Comparison of ENCODE assay signal across 9 cellular contexts in the genomic region with DNA sequence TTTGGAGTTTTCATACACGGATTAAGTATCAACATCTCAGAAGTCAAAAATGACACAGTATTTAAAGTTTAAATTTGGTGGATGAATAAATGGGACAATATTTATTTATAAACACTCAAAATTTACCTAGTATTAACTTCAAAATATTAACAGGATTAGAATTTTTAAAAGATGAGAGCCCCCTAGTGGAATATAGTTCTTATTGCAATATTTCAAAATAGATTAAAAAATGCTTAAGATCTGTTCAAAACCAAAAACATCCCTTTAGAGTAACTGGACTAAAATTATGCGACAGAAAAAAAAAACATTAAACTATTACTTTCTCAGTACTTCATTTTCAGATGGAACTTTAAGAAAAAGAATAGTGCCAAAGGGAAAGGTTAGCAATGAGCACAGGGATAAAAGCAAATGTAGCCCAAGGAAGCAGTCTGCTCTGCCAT. TPM values are rescaled to one million over a fixed set of nuclear protein-coding genes. Genes with fewer than 3 reads are reported as not detected.
DNase-seq lines count a peak whose midpoint lies in the region; ATAC-seq and TF ChIP-seq lines count a peak whose summit lies in the region.
"Had no signal": no experiment of that assay in that cellular context is flagged by ENCODE, and none has a peak within 500 bp of the region (broad histone marks: within the 10 kb centered on the region; RNA-seq: fewer than 3 reads in every experiment).

No MANE protein-coding gene starts in this region.

- H3K4me1 ChIP-seq in body of pancreas: no peaks in the 10 kb centered on the region

- TF ChIP-seq POLR2A in body of pancreas (IDR thresholded peaks at IDR 0.05): no peak

- H3K9me3 ChIP-seq in body of pancreas: no peaks in the 10 kb centered on the region

- peaks cover 0 to 6% of the 10 kb centered on the region in 2 donors for H3K36me3 ChIP-seq in body of pancreas (replicated peaks in 1 of 2; ENCODE audit: insufficient read depth in 1 of 2, low read depth in 2 of 2)

- no peaks in the 10 kb centered on the region for H3K27me3 ChIP-seq in body of pancreas

- intact Hi-C loops in body of pancreas (cut with DNase I): no loop called here
- intact Hi-C loops in posterior vena cava (cut with DNase I): no loop called here
- intact Hi-C loops in Right ventricle myocardium superior (cut with DNase I): no loop called here

- in situ Hi-C loops in Caki2 (cut with HindIII; ENCODE audit: low pct_unique_long_range_greater_than_20kb, low sequenced_read_pairs): no loop called here
- in situ Hi-C loops in KBM-7 (cut with MboI; ENCODE audit: low pct_unique_long_range_greater_than_20kb, low sequenced_read_pairs): no loop called here

- peak; percentile 5 for DNase-seq in Caki2 (ENCODE audit: low read depth)
- peak; percentile 11 for DNase-seq in KBM-7
- no peak for DNase-seq in body of pancreas
- DNase-seq in myocyte (ENCODE audit: low read depth): peak; percentile 25
- DNase-seq in posterior vena cava (ENCODE audit: low spot score): no peak
- no peak for DNase-seq in Right ventricle myocardium superior
- DNase-seq: H7 had no signal

- no peak overlapping the region for H3K4me3 ChIP-seq in body of pancreas

- 27 to 30% methylated on average over 2 of the region's 2 CpGs for WGBS in body of pancreas, 2 donors

- ATAC-seq in body of pancreas: no peak
- ATAC-seq in GM21447 (IDR thresholded peaks at IDR 0.05; ENCODE audit: unreplicated experiment): no peak
- no peak for ATAC-seq in HG02884 (IDR thresholded peaks at IDR 0.05; ENCODE audit: unreplicated experiment)
- no peak for ATAC-seq in Right ventricle myocardium superior (ENCODE audit: poor library complexity)

- no peak overlapping the region for H3K27ac ChIP-seq in body of pancreas

- TF ChIP-seq CTCF in body of pancreas (IDR thresholded peaks at IDR 0.05): peak in 6 of 7 experiments; percentile 14 to 77 (median 46)

RNA-seq across cellular contexts. Expression of a gene that starts 56.6 kb away (rescaled TPM):
- total RNA-seq in Caki2 (2014; rRNA removed; shearing (Covaris generic); ENCODE audit: low replicate concordance): 82.9 and 110 TPM in 2 replicates
- total RNA-seq in body of pancreas (10 to 100 TPM; 41.8 to 68.6 TPM), myocyte (78.3 and 82.6 TPM in 2 replicates), posterior vena cava (10 to 100 TPM; 74.2 to 77.0 TPM), Right ventricle myocardium superior (27.6 TPM)
- polyA plus RNA-seq in myocyte (2012): 39.8 TPM

Comparison
In these comparisons a context has a peak if more than half of its experiments do, and no peak if none do; other contexts are left out.
1. DNase-seq: peak in Caki2 (single experiment), KBM-7 (single experiment) and myocyte (single experiment); none in body of pancreas (0 of 4), posterior vena cava (single experiment) and Right ventricle myocardium superior (single experiment).